ENCODE assay signal across 2 cellular contexts in genomic region chr3:30810617-30811016, GRCh38.
TF ChIP-seq lines count a peak whose summit lies in the region.

No MANE protein-coding gene starts in this region.

TF ChIP-seq in GM23338, 12 proteins besides CTCF, POLR2A, EP300 and RAD21 (continued from another document):
- TF ChIP-seq ZNF462 (CRISPR knock-in tag; IDR thresholded peaks at IDR 0.05) (no peak), ZNF331 (CRISPR knock-in tag; IDR thresholded peaks at IDR 0.05; ENCODE audit: low read depth) (no peak), JUNB (IDR thresholded peaks at IDR 0.05; ENCODE audit: unreplicated experiment) (no peak), ZNF114 (CRISPR knock-in tag; IDR thresholded peaks at IDR 0.05) (no peak), CREB1 (CRISPR knock-in tag; IDR thresholded peaks at IDR 0.05; ENCODE audit: low read depth) (no peak)

TF ChIP-seq in K562, 482 proteins besides CTCF, POLR2A, EP300 and RAD21 (continued from another document):
- TF ChIP-seq THAP12 (CRISPR knock-in tag; IDR thresholded peaks at IDR 0.05), result no peak
